ENCODE assay signal across 20 cellular contexts in genomic region chr11:68942090-68942620, GRCh38. TPM values are rescaled to one million over a fixed set of nuclear protein-coding genes. Genes with fewer than 3 reads are reported as not detected.
DNase-seq lines count a peak whose midpoint lies in the region; ATAC-seq, FAIRE-seq and TF ChIP-seq lines count a peak whose summit lies in the region.
"Had no signal": no experiment of that assay in that cellular context is flagged by ENCODE, and none has a peak within 500 bp of the region (broad histone marks: within the 10 kb centered on the region; RNA-seq: fewer than 3 reads in every experiment).

No MANE protein-coding gene starts in this region.

- H3K4me1 Mint-ChIP-seq in stimulated activated memory B cell treated with anti-CD40 and anti-IgM and Interleukin-4, amounts not matched to agents 10 μg/mL and 1 μg/mL and 100 μg/mL, for 72 hours, result peaks cover 13% of the 10 kb centered on the region

- no peak overlapping the region for H3K27ac ChIP-seq in kidney (ENCODE audit: low read depth in 2 of 2, low read length in 2 of 2)
- H3K27ac ChIP-seq: SJSA1 had no signal

- no peaks in the 10 kb centered on the region for H3K9me3 Mint-ChIP-seq in stimulated activated memory B cell treated with anti-CD40 and anti-IgM and Interleukin-4, amounts not matched to agents 10 μg/mL and 1 μg/mL and 100 μg/mL, for 72 hours
- H3K9me3 Mint-ChIP-seq: activated T-helper 1 cell treated with anti-CD3 and anti-CD28 coated beads, Interleukin-12 subunit alpha, Interleukin-12 subunit beta, Interleukin-2, Interleukin-4 antibody, amounts not matched to agents 30 ng/mL and 10 ng/mL and 1 ng/mL, durations not matched to agents 14 hours and 24 hours and 36 hours; endodermal cell; WTC11 had no signal

- peaks cover 24% of the 10 kb centered on the region for H3K36me3 ChIP-seq in adipocyte (ENCODE audit: control insufficient read depth, insufficient read depth, low read length, severe bottlenecking)
- H3K36me3 ChIP-seq in kidney (ENCODE audit: control insufficient read depth in 1 of 2, insufficient read depth in 2 of 2, low read length in 2 of 2), result peaks cover 4 to 18% of the 10 kb centered on the region in 2 donors

- peaks cover 18% of the 10 kb centered on the region for H3K4me1 ChIP-seq in adipocyte (ENCODE audit: control insufficient read depth, insufficient read depth, low read length)
- H3K4me1 ChIP-seq in kidney (ENCODE audit: control insufficient read depth in 1 of 2, insufficient read depth in 1 of 2, low read depth in 1 of 2, low read length in 2 of 2), result no peaks in the 10 kb centered on the region

- intact Hi-C loops in kidney (cut with DNase I), result no loop called here

- H3K36me3 Mint-ChIP-seq in stimulated activated memory B cell treated with anti-CD40 and anti-IgM and Interleukin-4, amounts not matched to agents 10 μg/mL and 1 μg/mL and 100 μg/mL, for 72 hours, result peaks cover 37% of the 10 kb centered on the region

- peak overlapping the region; percentile 79 for H3K27ac Mint-ChIP-seq in stimulated activated memory B cell treated with anti-CD40 and anti-IgM and Interleukin-4, amounts not matched to agents 10 μg/mL and 1 μg/mL and 100 μg/mL, for 72 hours
- H3K27ac Mint-ChIP-seq: activated CD8-positive, alpha-beta T cell treated with anti-CD3 and anti-CD28 coated beads, Interleukin-2, amount 10 ng/mL, durations not matched to agents 7 days and 5 days; activated T-helper 1 cell treated with anti-CD3 and anti-CD28 coated beads, Interleukin-12 subunit alpha, Interleukin-12 subunit beta, Interleukin-2, Interleukin-4 antibody, amounts not matched to agents 30 ng/mL and 10 ng/mL and 1 ng/mL, durations not matched to agents 14 hours and 24 hours and 36 hours; endodermal cell; WTC11 had no signal

- H3K27me3 ChIP-seq in adipocyte (replicated peaks; ENCODE audit: control insufficient read depth, insufficient read depth, low read length), result no peaks in the 10 kb centered on the region
- H3K27me3 ChIP-seq: SJSA1 had no signal

- TF ChIP-seq CTCF in AG10803 (conservative IDR thresholded peaks at IDR 0.05; ENCODE audit: low read length) (no peak), kidney (IDR thresholded peaks at IDR 0.05; ENCODE audit: borderline replicate concordance, extremely low read depth, insufficient read depth) (no peak)

- DNase-seq in AG10803 (ENCODE audit: low read depth), result peak; percentile 30
- DNase-seq in adipocyte (ENCODE audit: low read depth), result peak; percentile 59
- peak; percentile 63 for DNase-seq in kidney
- no peak for DNase-seq in superior temporal gyrus (ENCODE audit: extremely low spot score)
- no peak for DNase-seq in NCI-H446 treated with DMSO at 0.1 percent for 48 hours (lab: John Stamatoyannopoulos, UW)
- no peak for DNase-seq in activated CD8-positive, alpha-beta memory T cell treated with anti-CD3 and anti-CD28 coated beads, Interleukin-2, amount 50 U/mL, for 48 hours
- DNase-seq: activated CD8-positive, alpha-beta T cell treated with anti-CD3 and anti-CD28 coated beads, Interleukin-2, amount 10 ng/mL, durations not matched to agents 7 days and 5 days; central memory CD4-positive, alpha-beta T cell; endodermal cell; foreskin fibroblast; NCI-H1930; NCI-H526; stimulated activated naive CD4-positive, alpha-beta T cell; T-helper 2 cell had no signal

- H3K9ac ChIP-seq in adipocyte (ENCODE audit: low read length), result peak overlapping the region; percentile 64
- no peak overlapping the region for H3K9ac ChIP-seq in kidney (ENCODE audit: low read length in 2 of 2)

- no peak for ATAC-seq in stimulated activated memory B cell treated with anti-CD40 and anti-IgM and Interleukin-4, amounts not matched to agents 10 μg/mL and 1 μg/mL and 100 μg/mL, for 72 hours
- ATAC-seq in GM21619 (IDR thresholded peaks at IDR 0.05; ENCODE audit: unreplicated experiment), result no peak
- ATAC-seq: activated CD8-positive, alpha-beta T cell treated with anti-CD3 and anti-CD28 coated beads, Interleukin-2, amount 10 ng/mL, durations not matched to agents 7 days and 5 days had no signal

- no peak for FAIRE-seq in kidney (lab: Jason Lieb, UNC)

- no peaks in the 10 kb centered on the region for H3K27me3 Mint-ChIP-seq in stimulated activated memory B cell treated with anti-CD40 and anti-IgM and Interleukin-4, amounts not matched to agents 10 μg/mL and 1 μg/mL and 100 μg/mL, for 72 hours

- H3K9me3 ChIP-seq in adipocyte (ENCODE audit: control insufficient read depth, low read length) (no peaks in the 10 kb centered on the region), kidney (ENCODE audit: control insufficient read depth in 1 of 2, low read length in 2 of 2) (no peaks in the 10 kb centered on the region)
- H3K9me3 ChIP-seq: SJSA1 had no signal

- H3K4me3 ChIP-seq in AG10803 (ENCODE audit: low read length) (no peak overlapping the region), adipocyte (ENCODE audit: low read length) (no peak overlapping the region), kidney (ENCODE audit: low read length in 2 of 2) (no peak overlapping the region)
- H3K4me3 ChIP-seq: SJSA1 had no signal

- H3K4me3 Mint-ChIP-seq in stimulated activated memory B cell treated with anti-CD40 and anti-IgM and Interleukin-4, amounts not matched to agents 10 μg/mL and 1 μg/mL and 100 μg/mL, for 72 hours, result no peak overlapping the region
- H3K4me3 Mint-ChIP-seq: activated CD8-positive, alpha-beta T cell treated with anti-CD3 and anti-CD28 coated beads, Interleukin-2, amount 10 ng/mL, durations not matched to agents 7 days and 5 days; activated T-helper 1 cell treated with anti-CD3 and anti-CD28 coated beads, Interleukin-12 subunit alpha, Interleukin-12 subunit beta, Interleukin-2, Interleukin-4 antibody, amounts not matched to agents 30 ng/mL and 10 ng/mL and 1 ng/mL, durations not matched to agents 14 hours and 24 hours and 36 hours; endodermal cell; WTC11 had no signal

RNA-seq across cellular contexts. Expression of gene IGHMBP2, which starts 38.5 kb away (rescaled TPM):
- total RNA-seq in kidney, result 19.6 TPM
- 8.8 TPM for polyA plus RNA-seq in kidney (ENCODE audit: insufficient read depth, low read depth, low replicate concordance)

RNA-seq across cellular contexts. Expression of gene MRPL21, which starts 38.5 kb away (rescaled TPM):
- 45.0 TPM for total RNA-seq in kidney
- 147 TPM for polyA plus RNA-seq in kidney (ENCODE audit: insufficient read depth, low read depth, low replicate concordance)

RNA-seq across cellular contexts. Expression of gene MRGPRD, which starts 38.6 kb away (rescaled TPM):
- total RNA-seq in kidney, result not detected
- polyA plus RNA-seq in kidney (ENCODE audit: insufficient read depth, low read depth, low replicate concordance), result not detected
- total RNA-seq: activated CD8-positive, alpha-beta T cell treated with anti-CD3 and anti-CD28 coated beads, Interleukin-2, amount 10 ng/mL, durations not matched to agents 7 days and 5 days; activated T-helper 1 cell treated with anti-CD3 and anti-CD28 coated beads, Interleukin-12 subunit alpha, Interleukin-12 subunit beta, Interleukin-2, Interleukin-4 antibody, amounts not matched to agents 30 ng/mL and 10 ng/mL and 1 ng/mL, durations not matched to agents 14 hours and 24 hours and 36 hours; endodermal cell; left lobe of liver; SJSA1; WTC11 had no signal

Comparison
In these comparisons a context has a peak if more than half of its experiments do, and no peak if none do; other contexts are left out.
1. DNase-seq: peak in AG10803 (single experiment), adipocyte (single experiment) and kidney (single experiment); none in superior temporal gyrus (single experiment), NCI-H446 treated with DMSO at 0.1 percent for 48 hours (single experiment) and activated CD8-positive, alpha-beta memory T cell treated with anti-CD3 and anti-CD28 coated beads, Interleukin-2, amount 50 U/mL, for 48 hours (single experiment).